Comparison of ENCODE assay signal across 10 cellular contexts in genomic region chr4:77126844-77127614, GRCh38. TPM values are rescaled to one million over a fixed set of nuclear protein-coding genes. Genes with fewer than 3 reads are reported as not detected.
A peak's percentile ranks its signal among the peaks of the same experiment; 100 is the strongest.
DNase-seq lines count a peak whose midpoint lies in the region; ATAC-seq and TF ChIP-seq lines count a peak whose summit lies in the region.
"Had no signal": no experiment of that assay in that cellular context is flagged by ENCODE, and none has a peak within 500 bp of the region (broad histone marks: within the 10 kb centered on the region; RNA-seq: fewer than 3 reads in every experiment).

No MANE protein-coding gene starts in this region.

- ATAC-seq in GM21528 (IDR thresholded peaks at IDR 0.05; ENCODE audit: low FRiP score, unreplicated experiment) (peak; percentile 89), gastroesophageal sphincter (peak; percentile 48), GM18873 (IDR thresholded peaks at IDR 0.05; ENCODE audit: low FRiP score, unreplicated experiment) (no peak)
- ATAC-seq: Panc1 had no signal

- TF ChIP-seq POLR2A in gastroesophageal sphincter (IDR thresholded peaks at IDR 0.05) (no peak), stomach (IDR thresholded peaks at IDR 0.05) (no peak)

- H3K9me3 ChIP-seq in gastroesophageal sphincter (no peaks in the 10 kb centered on the region), stomach (no peaks in the 10 kb centered on the region)
- H3K9me3 ChIP-seq: breast epithelium had no signal

- no peak for TF ChIP-seq EP300 in gastroesophageal sphincter (IDR thresholded peaks at IDR 0.05)
- no peak for TF ChIP-seq EP300 in stomach (IDR thresholded peaks at IDR 0.05)

- H3K27ac ChIP-seq in HL-60 (replicated peaks) (peak overlapping the region; percentile 84), gastroesophageal sphincter (no peak overlapping the region), stomach (peak overlapping the region in 2 of 5 donors; percentile 51 to 56)
- H3K27ac ChIP-seq: breast epithelium had no signal

- peak; percentile 69 for DNase-seq in GDM1 (lab: John Stamatoyannopoulos, UW)
- peak; percentile 79 to 80 for DNase-seq in HL-60 (ENCODE audit: low read depth in 1 of 2, low spot score in 1 of 2)
- no peak for DNase-seq in stomach
- DNase-seq in AG08396 (ENCODE audit: low spot score) = no peak
- no peak for DNase-seq in DMS 273 treated with DMSO at 0.1 percent for 48 hours (lab: John Stamatoyannopoulos, UW)

- no peaks in the 10 kb centered on the region for H3K27me3 ChIP-seq in HL-60 (ENCODE audit: insufficient read depth, poor library complexity, severe bottlenecking)
- no peaks in the 10 kb centered on the region for H3K27me3 ChIP-seq in gastroesophageal sphincter
- H3K27me3 ChIP-seq in stomach = no peaks in the 10 kb centered on the region
- H3K27me3 ChIP-seq: breast epithelium had no signal

- no peak for TF ChIP-seq CTCF in HL-60 (IDR thresholded peaks at IDR 0.05; ENCODE audit: insufficient read depth, low read length)
- TF ChIP-seq CTCF in gastroesophageal sphincter (IDR thresholded peaks at IDR 0.05) = no peak
- no peak for TF ChIP-seq CTCF in stomach (IDR thresholded peaks at IDR 0.05)

- H3K4me1 ChIP-seq in gastroesophageal sphincter (no peaks in the 10 kb centered on the region), stomach (no peaks in the 10 kb centered on the region)
- H3K4me1 ChIP-seq: breast epithelium had no signal

- intact Hi-C loops in stomach (cut with DNase I; ENCODE audit: low total_unique reads) = no loop called here

- H3K4me3 ChIP-seq in HL-60 (replicated peaks; ENCODE audit: insufficient read depth, low read length) (no peak overlapping the region), gastroesophageal sphincter (no peak overlapping the region), stomach (no peak overlapping the region)
- H3K4me3 ChIP-seq: breast epithelium had no signal

- WGBS in gastroesophageal sphincter (ENCODE audit: low coverage in 1 of 2), 2 donors = 63 to 69% methylated on average over 3 to 4 of the region's 4 CpGs
- WGBS in stomach, 5 donors = 73 to 85% (median 78%) methylated on average over 4 of the region's 4 CpGs

- H3K36me3 ChIP-seq in gastroesophageal sphincter (no peaks in the 10 kb centered on the region), stomach (no peaks in the 10 kb centered on the region)
- H3K36me3 ChIP-seq: breast epithelium had no signal

RNA-seq across cellular contexts. Expression of gene CCNG2, which starts 30.0 kb away (rescaled TPM):
- total RNA-seq in gastroesophageal sphincter (10 to 100 TPM; 19.3 to 27.1 (median 22.4) TPM), stomach (10 to 100 TPM in 4 of 5 donors, 1 to 10 TPM in 1; 1.2 to 62.8 (median 27.7) TPM)
- 10 to 100 TPM; 12.0 to 14.1 (median 12.7) TPM for polyA plus RNA-seq in stomach

RNA-seq across cellular contexts. Expression of gene CCNI, which starts 51.2 kb away (rescaled TPM):
- total RNA-seq in gastroesophageal sphincter = 100 to 1,000 TPM; 307 to 378 (median 358) TPM
- 100 to 1,000 TPM in 4 of 5 donors, 10 to 100 TPM in 1; 43.4 to 203 (median 121) TPM for total RNA-seq in stomach
- 100 to 1,000 TPM; 133 to 278 (median 155) TPM for polyA plus RNA-seq in stomach

Comparison
In these comparisons a context has a peak if more than half of its experiments do, and no peak if none do; other contexts are left out.
1. DNase-seq: peak in GDM1 (single experiment) and HL-60 (2 of 2); none in stomach (single experiment), AG08396 (single experiment) and DMS 273 treated with DMSO at 0.1 percent for 48 hours (single experiment).